ENCODE assay signal across 27 cellular contexts in the genomic region with DNA sequence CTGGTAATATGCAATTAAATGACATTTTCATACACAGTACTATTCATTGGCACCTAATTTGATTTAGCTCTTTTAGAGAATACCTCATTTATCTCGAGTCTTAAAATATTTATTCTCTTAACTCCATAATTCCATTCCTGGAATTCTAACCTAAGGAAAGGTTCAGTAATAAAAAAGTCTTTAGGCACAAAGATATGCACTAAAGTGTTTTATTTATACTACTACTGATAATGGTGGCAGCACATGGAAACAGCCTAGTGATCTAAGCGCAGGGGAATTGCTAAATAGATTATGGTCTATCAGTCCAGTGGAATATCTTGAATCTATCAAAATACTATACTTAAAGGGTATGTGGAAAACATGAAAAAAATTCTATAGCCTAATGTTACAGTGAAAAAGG.
"Had no signal": no experiment of that assay in that cellular context is flagged by ENCODE, and none has a peak within 500 bp of the region (broad histone marks: within the 10 kb centered on the region; RNA-seq: fewer than 3 reads in every experiment).

No MANE protein-coding gene starts in this region.

- H3K4me3 ChIP-seq: adrenal gland, ascending aorta, breast epithelium, esophagus muscularis mucosa, gastroesophageal sphincter had no signal

- H3K27ac ChIP-seq: adrenal gland, ascending aorta, breast epithelium, esophagus muscularis mucosa, gastroesophageal sphincter had no signal

- H3K4me1 ChIP-seq: adrenal gland, ascending aorta, breast epithelium, esophagus muscularis mucosa, gastroesophageal sphincter had no signal

- ATAC-seq: activated CD4-positive, alpha-beta T cell treated with anti-CD3 and anti-CD28 coated beads for 36 hours; activated CD8-positive, alpha-beta memory T cell treated with anti-CD3 and anti-CD28 coated beads, Interleukin-2, amount 10 ng/mL, durations not matched to agents 7 days and 5 days; activated CD8-positive, alpha-beta T cell treated with anti-CD3 and anti-CD28 coated beads, Interleukin-2, amount 10 ng/mL, durations not matched to agents 7 days and 5 days; activated naive CD8-positive, alpha-beta T cell treated with anti-CD3 and anti-CD28 coated beads, Interleukin-2, amount 50 U/mL, for 24 hours; effector memory CD8-positive, alpha-beta T cell; gastroesophageal sphincter had no signal

- H3K9me3 ChIP-seq: adrenal gland, ascending aorta, breast epithelium, esophagus muscularis mucosa, gastroesophageal sphincter had no signal

- H3K27me3 ChIP-seq: adrenal gland, ascending aorta, breast epithelium, esophagus muscularis mucosa, gastroesophageal sphincter had no signal

- H3K36me3 ChIP-seq: adrenal gland, ascending aorta, breast epithelium, gastroesophageal sphincter had no signal

- DNase-seq: activated CD4-positive, alpha-beta memory T cell treated with anti-CD3 and anti-CD28 coated beads for 36 hours; activated CD4-positive, alpha-beta T cell treated with anti-CD3 and anti-CD28 coated beads for 36 hours; activated CD4-positive, alpha-beta T cell treated with anti-CD3 and anti-CD28 coated beads, Interleukin-2, amount 10 ng/mL, durations not matched to agents 24 days and 14 days; activated CD4-positive, CD25-positive, alpha-beta regulatory T cell; activated CD4-positive, CD25-positive, alpha-beta regulatory T cell treated with anti-CD3 and anti-CD28 coated beads, Interleukin-2, amount 50 U/mL, for 72 hours; activated CD8-positive, alpha-beta memory T cell treated with anti-CD3 and anti-CD28 coated beads, Interleukin-2, amount 10 ng/mL, durations not matched to agents 7 days and 5 days; activated CD8-positive, alpha-beta memory T cell treated with anti-CD3 and anti-CD28 coated beads, Interleukin-2, amount 50 U/mL, for 4 hours; activated CD8-positive, alpha-beta T cell treated with anti-CD3 and anti-CD28 coated beads, Interleukin-2, amount 10 ng/mL, durations not matched to agents 7 days and 5 days; activated effector memory CD4-positive, alpha-beta T cell treated with anti-CD3 and anti-CD28 coated beads, Interleukin-2, amount 50 U/mL, for 16 hours; activated naive CD4-positive, alpha-beta T cell treated with anti-CD3 and anti-CD28 coated beads for 36 hours; activated naive CD8-positive, alpha-beta T cell treated with anti-CD3 and anti-CD28 coated beads for 36 hours; activated naive CD8-positive, alpha-beta T cell treated with anti-CD3 and anti-CD28 coated beads, Interleukin-2, amount 50 U/mL, for 24 hours; activated T-cell treated with anti-CD3 and anti-CD28 coated beads, Interleukin-2, amount 50 U/mL, for 1 hour; activated T-cell treated with anti-CD3 and anti-CD28 coated beads, Interleukin-2, amount 50 U/mL, for 48 hours; adrenal gland; caudate nucleus; cortex of kidney; dermis blood vessel endothelial cell; effector CD4-positive, alpha-beta T cell; effector memory CD8-positive, alpha-beta T cell; erythroblast; foreskin melanocyte; T-helper 2 cell had no signal
